Comparison of ENCODE assay signal across 13 cellular contexts in the genomic region with DNA sequence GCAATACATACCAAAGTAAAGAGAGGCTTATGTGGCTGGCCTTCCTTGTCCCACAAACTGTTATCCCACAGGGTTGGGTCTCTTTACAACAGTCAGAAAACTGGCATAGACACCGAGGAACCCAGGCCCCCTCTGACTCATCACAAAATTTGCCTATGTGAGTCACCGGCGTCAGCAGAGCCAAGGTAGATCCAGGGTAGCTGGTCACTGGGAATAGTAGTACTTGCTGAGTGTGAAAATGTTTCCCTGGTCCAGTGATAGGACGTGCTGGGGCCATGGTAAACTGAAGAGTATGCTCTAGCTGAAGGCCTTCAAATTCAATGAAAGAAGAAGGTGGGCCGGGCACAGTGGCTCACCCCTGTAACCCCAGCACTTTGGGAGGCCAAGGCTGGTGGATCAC. TPM values are rescaled to one million over a fixed set of nuclear protein-coding genes. Genes with fewer than 3 reads are reported as not detected.
DNase-seq lines count a peak whose midpoint lies in the region; ATAC-seq and TF ChIP-seq lines count a peak whose summit lies in the region.
"Had no signal": no experiment of that assay in that cellular context is flagged by ENCODE, and none has a peak within 500 bp of the region (broad histone marks: within the 10 kb centered on the region; RNA-seq: fewer than 3 reads in every experiment).

No MANE protein-coding gene starts in this region.

- peak; percentile 43 for DNase-seq in AG20443 (ENCODE audit: low spot score)
- DNase-seq in astrocyte of the cerebellum (ENCODE audit: low read depth), result peak; percentile 65
- DNase-seq in left colon, result peak in 1 of 2 donors; percentile 51
- DNase-seq in nucleus accumbens (lab: John Stamatoyannopoulos, UW), result no peak
- DNase-seq in HFFc6, result no peak
- DNase-seq: dorsolateral prefrontal cortex; NCI-H1105; stimulated activated CD4-positive, alpha-beta T cell treated with anti-CD3 and anti-CD28 coated beads, Interleukin-2, amount 100 ng/mL, for 48 hours; testis had no signal

- H3K9me3 Mint-ChIP-seq in HFFc6, result peaks cover 13% of the 10 kb centered on the region

- ATAC-seq in HG02759 (IDR thresholded peaks at IDR 0.05; ENCODE audit: unreplicated experiment) (peak; percentile 41), left colon (peak; percentile 34), HG03039 (IDR thresholded peaks at IDR 0.05; ENCODE audit: unreplicated experiment) (no peak), HG03280 (IDR thresholded peaks at IDR 0.05; ENCODE audit: unreplicated experiment) (no peak)

- peaks cover 9% of the 10 kb centered on the region; the same call in 1 of the 2 replicates for H3K36me3 Mint-ChIP-seq in HFFc6 (ENCODE audit: low read depth)
- H3K36me3 Mint-ChIP-seq: CD14-positive monocyte had no signal

- H3K4me1 Mint-ChIP-seq in HFFc6 (ENCODE audit: low read depth), result peaks cover 6% of the 10 kb centered on the region
- H3K4me1 Mint-ChIP-seq: CD14-positive monocyte had no signal

- TF ChIP-seq CTCF in astrocyte of the cerebellum (IDR thresholded peaks at IDR 0.05; ENCODE audit: low read depth, low read length, missing control alignments) (no peak), HFFc6 (IDR thresholded peaks at IDR 0.05) (no peak)

- H3K4me3 Mint-ChIP-seq in HFFc6, result no peak overlapping the region
- H3K4me3 Mint-ChIP-seq: CD14-positive monocyte had no signal

- intact Hi-C loops in left colon (cut with DNase I, micrococcal nuclease), result no loop called here

- in situ Hi-C loops in astrocyte of the cerebellum (cut with HindIII; ENCODE audit: low sequenced_read_pairs), result no loop called here

- H3K27me3 Mint-ChIP-seq in HFFc6 (ENCODE audit: insufficient read depth), result no peaks in the 10 kb centered on the region; the same call in 1 of the 2 replicates

- no peak overlapping the region for H3K4me3 ChIP-seq in astrocyte of the cerebellum (ENCODE audit: low read depth, low read length)
- H3K4me3 ChIP-seq: dorsolateral prefrontal cortex, testis had no signal

- H3K27ac Mint-ChIP-seq in HFFc6, result no peak overlapping the region

RNA-seq across cellular contexts. Expression of gene SKIL, which starts 27.1 kb away (rescaled TPM):
- 10 to 100 TPM; 43.9 to 51.1 TPM for total RNA-seq in left colon
- total RNA-seq in HFFc6 (2021; fragmentation: NEBNext Ultra II Directional; extraction: Animal tissue kit (Norgen Biotek cat#: 25700)), result 10 to 100 TPM; 44.6 to 61.3 (median 49.9) TPM

Comparison
In these comparisons a context has a peak if more than half of its experiments do, and no peak if none do; other contexts are left out.
1. DNase-seq: peak in AG20443 (single experiment) and astrocyte of the cerebellum (single experiment); none in nucleus accumbens (0 of 56) and HFFc6 (single experiment).
2. ATAC-seq: peak in HG02759 (single experiment) and left colon (single experiment); none in HG03039 (single experiment) and HG03280 (single experiment).